37 cellular contexts compared by ENCODE assay signal in genomic region chr7:154753226-154753625, GRCh38.
"Had no signal": no experiment of that assay in that cellular context is flagged by ENCODE, and none has a peak within 500 bp of the region (broad histone marks: within the 10 kb centered on the region; RNA-seq: fewer than 3 reads in every experiment).

No MANE protein-coding gene starts in this region.

- H3K36me3 Mint-ChIP-seq: activated naive CD4-positive, alpha-beta T cell treated with anti-CD3 and anti-CD28 coated beads, Interleukin-2, amount 10 ng/mL, durations not matched to agents 7 days and 5 days; activated naive CD4-positive, alpha-beta T cell treated with anti-CD3 and anti-CD28 coated beads, Interleukin-2, amount 50 U/mL, for 24 hours; activated naive CD4-positive, alpha-beta T cell treated with anti-CD3 and anti-CD28 coated beads, Interleukin-2, amount 50 U/mL, for 72 hours; activated naive CD8-positive, alpha-beta T cell; activated naive CD8-positive, alpha-beta T cell treated with anti-CD3 and anti-CD28 coated beads for 36 hours; activated naive CD8-positive, alpha-beta T cell treated with anti-CD3 and anti-CD28 coated beads, Interleukin-2, amount 10 ng/mL, durations not matched to agents 7 days and 5 days; brain had no signal

- H3K36me3 ChIP-seq: adrenal gland, ascending aorta, brain microvascular endothelial cell, breast epithelium, cardiac muscle cell had no signal

- H3K4me1 ChIP-seq: adrenal gland, ascending aorta, body of pancreas, breast epithelium had no signal

- DNase-seq: activated effector memory CD4-positive, alpha-beta T cell treated with anti-CD3 and anti-CD28 coated beads, Interleukin-2, amount 50 U/mL, for 16 hours; activated effector memory CD4-positive, alpha-beta T cell treated with Interleukin-2 at 50 U/mL for 16 hours; activated gamma-delta T cell; activated gamma-delta T cell treated with Interleukin-2 at 50 U/mL for 16 hours; activated naive CD4-positive, alpha-beta T cell; activated naive CD4-positive, alpha-beta T cell treated with anti-CD3 and anti-CD28 coated beads for 36 hours; activated naive CD4-positive, alpha-beta T cell treated with anti-CD3 and anti-CD28 coated beads, Interleukin-2, amount 10 ng/mL, durations not matched to agents 7 days and 5 days; activated naive CD4-positive, alpha-beta T cell treated with anti-CD3 and anti-CD28 coated beads, Interleukin-2, amount 50 U/mL, for 16 hours; activated naive CD4-positive, alpha-beta T cell treated with Interleukin-2 at 50 U/mL for 16 hours; activated naive CD8-positive, alpha-beta T cell treated with anti-CD3 and anti-CD28 coated beads for 36 hours; activated naive CD8-positive, alpha-beta T cell treated with anti-CD3 and anti-CD28 coated beads, Interleukin-2, amount 10 ng/mL, durations not matched to agents 7 days and 5 days; activated naive CD8-positive, alpha-beta T cell treated with anti-CD3 and anti-CD28 coated beads, Interleukin-2, amount 50 U/mL, for 24 hours; activated T-cell treated with anti-CD3 and anti-CD28 coated beads, Interleukin-2, amount 50 U/mL, for 24 hours; activated T-cell treated with anti-CD3 and anti-CD28 coated beads, Interleukin-2, amount 50 U/mL, for 4 hours; activated T-cell treated with anti-CD3 and anti-CD28 coated beads, Interleukin-2, amount 50 U/mL, for 48 hours; activated T-cell treated with anti-CD3 and anti-CD28 coated beads, Interleukin-2, amount 50 U/mL, for 72 hours; adrenal gland; amniotic stem cell; amygdala; anterior cingulate cortex; aorta; body of pancreas; brain microvascular endothelial cell; caudate nucleus; central memory CD4-positive, alpha-beta T cell; cerebellar nuclear complex had no signal

- H3K4me3 Mint-ChIP-seq: activated naive CD4-positive, alpha-beta T cell treated with anti-CD3 and anti-CD28 coated beads for 36 hours; activated naive CD4-positive, alpha-beta T cell treated with anti-CD3 and anti-CD28 coated beads, Interleukin-2, amount 10 ng/mL, durations not matched to agents 7 days and 5 days; activated naive CD4-positive, alpha-beta T cell treated with anti-CD3 and anti-CD28 coated beads, Interleukin-2, amount 50 U/mL, for 24 hours; activated naive CD8-positive, alpha-beta T cell; activated naive CD8-positive, alpha-beta T cell treated with anti-CD3 and anti-CD28 coated beads for 36 hours; activated naive CD8-positive, alpha-beta T cell treated with anti-CD3 and anti-CD28 coated beads, Interleukin-2, amount 10 ng/mL, durations not matched to agents 7 days and 5 days; activated naive CD8-positive, alpha-beta T cell treated with anti-CD3 and anti-CD28 coated beads, Interleukin-2, amount 50 U/mL, for 24 hours; activated T-cell treated with anti-CD3 and anti-CD28 coated beads, Interleukin-2, amount 50 U/mL, for 24 hours; activated T-cell treated with anti-CD3 and anti-CD28 coated beads, Interleukin-2, amount 50 U/mL, for 4 hours; activated T-cell treated with anti-CD3 and anti-CD28 coated beads, Interleukin-2, amount 50 U/mL, for 72 hours; activated T-helper 1 cell treated with anti-CD3 and anti-CD28 coated beads, Interleukin-12 subunit alpha, Interleukin-12 subunit beta, Interleukin-2, Interleukin-4 antibody, amounts not matched to agents 30 ng/mL and 10 ng/mL and 1 ng/mL, durations not matched to agents 14 hours and 24 hours and 36 hours; activated T-helper 17 cell treated with anti-CD3 and anti-CD28 coated beads, Interleukin-2, amount 50 U/mL, for 72 hours; brain; central memory CD8-positive, alpha-beta T cell had no signal

- H3K27me3 ChIP-seq: adrenal gland, ascending aorta, body of pancreas, brain microvascular endothelial cell, breast epithelium, cardiac muscle cell had no signal

- H3K27me3 Mint-ChIP-seq: activated naive CD4-positive, alpha-beta T cell treated with anti-CD3 and anti-CD28 coated beads, Interleukin-2, amount 10 ng/mL, durations not matched to agents 7 days and 5 days; activated naive CD8-positive, alpha-beta T cell; activated naive CD8-positive, alpha-beta T cell treated with anti-CD3 and anti-CD28 coated beads for 36 hours; activated naive CD8-positive, alpha-beta T cell treated with anti-CD3 and anti-CD28 coated beads, Interleukin-2, amount 10 ng/mL, durations not matched to agents 7 days and 5 days; activated naive CD8-positive, alpha-beta T cell treated with anti-CD3 and anti-CD28 coated beads, Interleukin-2, amount 50 U/mL, for 24 hours; activated T-cell treated with anti-CD3 and anti-CD28 coated beads, Interleukin-2, amount 50 U/mL, for 24 hours; central memory CD8-positive, alpha-beta T cell had no signal

- H3K9me3 ChIP-seq: adrenal gland, ascending aorta, body of pancreas had no signal

- ATAC-seq: activated naive CD4-positive, alpha-beta T cell treated with anti-CD3 and anti-CD28 coated beads, Interleukin-2, amount 50 U/mL, for 72 hours; activated naive CD8-positive, alpha-beta T cell treated with anti-CD3 and anti-CD28 coated beads, Interleukin-2, amount 50 U/mL, for 24 hours; activated T-cell treated with anti-CD3 and anti-CD28 coated beads, Interleukin-2, amount 50 U/mL, for 4 hours; activated T-cell treated with anti-CD3 and anti-CD28 coated beads, Interleukin-2, amount 50 U/mL, for 72 hours; activated T-helper 17 cell treated with anti-CD3 and anti-CD28 coated beads, Interleukin-2, amount 50 U/mL, for 72 hours; body of pancreas had no signal

- H3K27ac Mint-ChIP-seq: activated naive CD4-positive, alpha-beta T cell treated with anti-CD3 and anti-CD28 coated beads for 36 hours; activated naive CD4-positive, alpha-beta T cell treated with anti-CD3 and anti-CD28 coated beads, Interleukin-2, amount 10 ng/mL, durations not matched to agents 7 days and 5 days; activated naive CD4-positive, alpha-beta T cell treated with anti-CD3 and anti-CD28 coated beads, Interleukin-2, amount 50 U/mL, for 24 hours; activated naive CD4-positive, alpha-beta T cell treated with anti-CD3 and anti-CD28 coated beads, Interleukin-2, amount 50 U/mL, for 72 hours; activated naive CD8-positive, alpha-beta T cell; activated naive CD8-positive, alpha-beta T cell treated with anti-CD3 and anti-CD28 coated beads for 36 hours; activated naive CD8-positive, alpha-beta T cell treated with anti-CD3 and anti-CD28 coated beads, Interleukin-2, amount 10 ng/mL, durations not matched to agents 7 days and 5 days; activated naive CD8-positive, alpha-beta T cell treated with anti-CD3 and anti-CD28 coated beads, Interleukin-2, amount 50 U/mL, for 24 hours; activated T-cell treated with anti-CD3 and anti-CD28 coated beads, Interleukin-2, amount 50 U/mL, for 24 hours; activated T-cell treated with anti-CD3 and anti-CD28 coated beads, Interleukin-2, amount 50 U/mL, for 72 hours; activated T-helper 1 cell treated with anti-CD3 and anti-CD28 coated beads, Interleukin-12 subunit alpha, Interleukin-12 subunit beta, Interleukin-2, Interleukin-4 antibody, amounts not matched to agents 30 ng/mL and 10 ng/mL and 1 ng/mL, durations not matched to agents 14 hours and 24 hours and 36 hours; activated T-helper 17 cell treated with anti-CD3 and anti-CD28 coated beads, Interleukin-2, amount 50 U/mL, for 72 hours; activated T-helper 2 cell treated with anti-CD3 and anti-CD28 coated beads, Interferon-gamma antibody, Interleukin-2, Interleukin-4, amounts not matched to agents 10 μg/mL and 5 μg/mL and 100 μg/mL, durations not matched to agents 14 hours and 24 hours and 36 hours; brain had no signal

- H3K4me3 ChIP-seq: adrenal gland, ascending aorta, body of pancreas, breast epithelium, cardiac muscle cell had no signal

- H3K9me3 Mint-ChIP-seq: activated naive CD4-positive, alpha-beta T cell treated with anti-CD3 and anti-CD28 coated beads for 36 hours; activated naive CD4-positive, alpha-beta T cell treated with anti-CD3 and anti-CD28 coated beads, Interleukin-2, amount 50 U/mL, for 24 hours; activated naive CD8-positive, alpha-beta T cell treated with anti-CD3 and anti-CD28 coated beads for 36 hours; activated naive CD8-positive, alpha-beta T cell treated with anti-CD3 and anti-CD28 coated beads, Interleukin-2, amount 10 ng/mL, durations not matched to agents 7 days and 5 days; activated naive CD8-positive, alpha-beta T cell treated with anti-CD3 and anti-CD28 coated beads, Interleukin-2, amount 50 U/mL, for 24 hours; activated T-cell treated with anti-CD3 and anti-CD28 coated beads, Interleukin-2, amount 50 U/mL, for 24 hours; activated T-cell treated with anti-CD3 and anti-CD28 coated beads, Interleukin-2, amount 50 U/mL, for 4 hours; activated T-helper 17 cell treated with anti-CD3 and anti-CD28 coated beads, Interleukin-2, amount 50 U/mL, for 72 hours; brain had no signal

- H3K27ac ChIP-seq: adrenal gland, ascending aorta, body of pancreas, brain microvascular endothelial cell, breast epithelium, cardiac muscle cell had no signal

- H3K4me1 Mint-ChIP-seq: activated naive CD4-positive, alpha-beta T cell treated with anti-CD3 and anti-CD28 coated beads, Interleukin-2, amount 10 ng/mL, durations not matched to agents 7 days and 5 days; activated naive CD4-positive, alpha-beta T cell treated with anti-CD3 and anti-CD28 coated beads, Interleukin-2, amount 50 U/mL, for 24 hours; activated naive CD8-positive, alpha-beta T cell treated with anti-CD3 and anti-CD28 coated beads for 36 hours; activated naive CD8-positive, alpha-beta T cell treated with anti-CD3 and anti-CD28 coated beads, Interleukin-2, amount 10 ng/mL, durations not matched to agents 7 days and 5 days; activated naive CD8-positive, alpha-beta T cell treated with anti-CD3 and anti-CD28 coated beads, Interleukin-2, amount 50 U/mL, for 24 hours; activated T-helper 17 cell treated with anti-CD3 and anti-CD28 coated beads, Interleukin-2, amount 50 U/mL, for 72 hours; brain; central memory CD8-positive, alpha-beta T cell had no signal
